In the genomic region with DNA sequence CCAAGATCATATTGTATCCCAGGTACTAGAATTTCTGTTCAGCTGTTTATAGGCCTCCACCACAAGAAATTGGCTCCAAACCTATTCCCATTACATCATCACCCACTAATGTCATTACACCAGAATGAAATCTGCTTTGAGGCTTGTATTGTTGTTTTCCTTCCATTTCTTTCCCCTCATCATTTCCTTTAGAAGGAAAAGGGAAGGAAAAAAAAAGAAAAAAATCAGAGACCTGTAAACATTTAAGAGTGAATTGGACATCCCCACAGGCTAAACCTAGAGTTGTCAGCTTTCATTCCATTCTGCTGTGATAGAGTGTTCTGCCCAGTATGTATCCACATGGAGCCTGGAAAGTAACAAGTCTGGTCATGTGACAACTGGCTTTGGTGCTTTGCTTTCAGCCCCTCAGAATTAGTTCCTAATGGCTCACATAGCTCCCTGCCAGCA, we compare ENCODE assay signal across 12 cellular contexts. TPM values are rescaled to one million over a fixed set of nuclear protein-coding genes. Genes with fewer than 3 reads are reported as not detected.
A peak's percentile ranks its signal among the peaks of the same experiment; 100 is the strongest.
DNase-seq lines count a peak whose midpoint lies in the region; ATAC-seq and TF ChIP-seq lines count a peak whose summit lies in the region.
"Had no signal": no experiment of that assay in that cellular context is flagged by ENCODE, and none has a peak within 500 bp of the region (broad histone marks: within the 10 kb centered on the region; RNA-seq: fewer than 3 reads in every experiment).

No MANE protein-coding gene starts in this region.

- TF ChIP-seq POLR2A in GM18505 (IDR thresholded peaks at IDR 0.05; ENCODE audit: borderline replicate concordance, extremely low read depth, insufficient read depth, insufficient read length) = no peak

- TF ChIP-seq CTCF in RWPE1 (conservative IDR thresholded peaks at IDR 0.05; ENCODE audit: low read depth) (no peak), fibroblast of lung (conservative IDR thresholded peaks at IDR 0.05 in 1 of 2, IDR thresholded peaks at IDR 0.05 in 1 of 2; ENCODE audit: low read depth in 1 of 2, low read length in 2 of 2) (no peak)

- no peak overlapping the region for H2AFZ ChIP-seq in fibroblast of lung (ENCODE audit: low read length)
- H2AFZ ChIP-seq: parathyroid adenoma had no signal

- H3K4me1 Mint-ChIP-seq in stimulated activated naive B cell treated with anti-CD40 and anti-IgM and Interleukin-4, amounts not matched to agents 10 μg/mL and 1 μg/mL and 100 μg/mL, for 72 hours = peaks cover 24 to 51% of the 10 kb centered on the region in 2 donors

- H3K27ac ChIP-seq in RWPE1 (no peak overlapping the region), fibroblast of lung (ENCODE audit: insufficient read depth, low read length) (peak overlapping the region; percentile 17)
- H3K27ac ChIP-seq: parathyroid adenoma had no signal

- H3K9me3 ChIP-seq in fibroblast of lung (ENCODE audit: control insufficient read depth, insufficient read depth, low read depth, low read length) = no peaks in the 10 kb centered on the region

- H3K79me2 ChIP-seq in fibroblast of lung (ENCODE audit: control insufficient read depth, insufficient read depth, low read length) = no peaks in the 10 kb centered on the region

- H3K4me1 ChIP-seq in fibroblast of lung (ENCODE audit: control insufficient read depth, extremely low read depth, insufficient read depth, low read length) = peaks cover 6% of the 10 kb centered on the region

- H3K36me3 Mint-ChIP-seq in stimulated activated naive B cell treated with anti-CD40 and anti-IgM and Interleukin-4, amounts not matched to agents 10 μg/mL and 1 μg/mL and 100 μg/mL, for 72 hours = peaks cover 20 to 31% of the 10 kb centered on the region in 2 donors

- H3K4me3 Mint-ChIP-seq in stimulated activated naive B cell treated with anti-CD40 and anti-IgM and Interleukin-4, amounts not matched to agents 10 μg/mL and 1 μg/mL and 100 μg/mL, for 72 hours = no peak overlapping the region

- H3K27me3 Mint-ChIP-seq in stimulated activated naive B cell treated with anti-CD40 and anti-IgM and Interleukin-4, amounts not matched to agents 10 μg/mL and 1 μg/mL and 100 μg/mL, for 72 hours = no peaks in the 10 kb centered on the region

- no peaks in the 10 kb centered on the region for H3K36me3 ChIP-seq in fibroblast of lung (ENCODE audit: control insufficient read depth, insufficient read depth, low read length)

- H3K9ac ChIP-seq in fibroblast of lung (ENCODE audit: insufficient read depth, low read length) = no peak overlapping the region
- H3K9ac ChIP-seq: parathyroid adenoma had no signal

- H3K27ac Mint-ChIP-seq in stimulated activated naive B cell treated with anti-CD40 and anti-IgM and Interleukin-4, amounts not matched to agents 10 μg/mL and 1 μg/mL and 100 μg/mL, for 72 hours = no peak overlapping the region

- ATAC-seq in GM18870 (IDR thresholded peaks at IDR 0.05; ENCODE audit: unreplicated experiment) (no peak), GM18505 (IDR thresholded peaks at IDR 0.05; ENCODE audit: unreplicated experiment) (no peak), GM21619 (IDR thresholded peaks at IDR 0.05; ENCODE audit: unreplicated experiment) (no peak)
- ATAC-seq in stimulated activated naive B cell treated with anti-CD40 and anti-IgM and Interleukin-4, amounts not matched to agents 10 μg/mL and 1 μg/mL and 100 μg/mL, for 72 hours (replicated peaks) = no peak

- CTCF ChIA-PET in RWPE1 (lab: Yijun Ruan, JAX) = interaction anchor here (0.7 to 1.1 kb wide), 2 partner anchors 29 to 40 kb away, joined by 5 to 9 read pairs; no protein-coding TSS in a partner anchor

- H3K4me2 ChIP-seq in fibroblast of lung (ENCODE audit: extremely low read depth, insufficient read depth, low read length) = no peak overlapping the region

- H3K9me3 Mint-ChIP-seq in stimulated activated naive B cell treated with anti-CD40 and anti-IgM and Interleukin-4, amounts not matched to agents 10 μg/mL and 1 μg/mL and 100 μg/mL, for 72 hours = no peaks in the 10 kb centered on the region

- POLR2A ChIA-PET in RWPE1 (lab: Yijun Ruan, JAX; ENCODE audit: low non-redundant PET) = no interaction called here

- no peaks in the 10 kb centered on the region for H4K20me1 ChIP-seq in fibroblast of lung (ENCODE audit: control insufficient read depth, extremely low read depth, insufficient read depth, low read length)

- no peaks in the 10 kb centered on the region for H3K27me3 ChIP-seq in fibroblast of lung (ENCODE audit: control insufficient read depth, insufficient read depth, low read length)

- no peak overlapping the region for H3K4me3 ChIP-seq in fibroblast of lung (replicated peaks in 1 of 4; ENCODE audit: control extremely low read depth in 1 of 4, insufficient read depth in 1 of 4, low read depth in 3 of 4, low read length in 4 of 4)

- peak; percentile 98 for DNase-seq in DMS 273 (lab: John Stamatoyannopoulos, UW; ENCODE audit: unreplicated experiment)
- peak; percentile 22 for DNase-seq in RWPE1 (ENCODE audit: low spot score)
- DNase-seq in fibroblast of lung (ENCODE audit: low read depth in 2 of 2) = peak; percentile 84 to 86
- DNase-seq in myocyte (ENCODE audit: low read depth) = peak; percentile 89
- DNase-seq in stimulated activated naive B cell treated with anti-CD40 and anti-IgM and Interleukin-4, amounts not matched to agents 10 μg/mL and 1 μg/mL and 100 μg/mL, for 72 hours = no peak
- DNase-seq: erythroblast; NCI-H1417; stimulated activated naive CD4-positive, alpha-beta T cell treated with Interleukin-2 at 50 U/mL for 16 hours had no signal

RNA-seq across cellular contexts. Expression of a gene that starts 44.6 kb away (rescaled TPM):
- total RNA-seq in fibroblast of lung = 17.5 and 23.8 TPM in 2 replicates
- 31.0 and 48.2 TPM in 2 replicates for polyA plus RNA-seq in fibroblast of lung
- polyA plus RNA-seq in fibroblast of lung (2012) = 20.3 and 30.2 TPM in 2 replicates
- polyA minus RNA-seq in fibroblast of lung (ENCODE audit: low replicate concordance) = 24.9 and 44.5 TPM in 2 replicates
- total RNA-seq in myocyte = 42.2 and 46.8 TPM in 2 replicates
- polyA plus RNA-seq in myocyte (2012) = 44.2 TPM

RNA-seq across cellular contexts. Expression of a gene that starts 47.5 kb away (rescaled TPM):
- under 0.01 TPM in 2 replicates for total RNA-seq in fibroblast of lung
- 0.02 and 0.03 TPM in 2 replicates for polyA plus RNA-seq in fibroblast of lung
- polyA plus RNA-seq in fibroblast of lung (2012) = 0.05 and 0.08 TPM in 2 replicates
- polyA minus RNA-seq in fibroblast of lung (ENCODE audit: low replicate concordance) = 0.35 TPM in 1 of 2 replicates, not detected in the other
- total RNA-seq in myocyte = 79.4 and 152 TPM in 2 replicates
- 21.5 TPM for polyA plus RNA-seq in myocyte (2012)

Comparison
In these comparisons a context has a peak if more than half of its experiments do, and no peak if none do; other contexts are left out.
1. RNA of a gene that starts 47.5 kb away (total RNA-seq): 79.4 to 152 TPM in myocyte; under 0.01 TPM in fibroblast of lung; every median in the first group is over 10 times any median in the second.